ENCODE assay signal across 5 cellular contexts in genomic region chr1:62183164-62183855, GRCh38. TPM values are rescaled to one million over a fixed set of nuclear protein-coding genes. Genes with fewer than 3 reads are reported as not detected.
"Had no signal": no experiment of that assay in that cellular context is flagged by ENCODE, and none has a peak within 500 bp of the region (broad histone marks: within the 10 kb centered on the region; RNA-seq: fewer than 3 reads in every experiment).

No MANE protein-coding gene starts in this region.

RNA-seq across cellular contexts. Expression of gene L1TD1, which starts 11.3 kb away (rescaled TPM):
- total RNA-seq: activated CD4-positive, alpha-beta memory T cell treated with anti-CD3 and anti-CD28 coated beads, Interleukin-2, amount 10 ng/mL, durations not matched to agents 7 days and 5 days; ascending aorta; dermis microvascular lymphatic vessel endothelial cell; right atrium auricular region; T-helper 17 cell had no signal
